8 cellular contexts compared by ENCODE assay signal in the genomic region with DNA sequence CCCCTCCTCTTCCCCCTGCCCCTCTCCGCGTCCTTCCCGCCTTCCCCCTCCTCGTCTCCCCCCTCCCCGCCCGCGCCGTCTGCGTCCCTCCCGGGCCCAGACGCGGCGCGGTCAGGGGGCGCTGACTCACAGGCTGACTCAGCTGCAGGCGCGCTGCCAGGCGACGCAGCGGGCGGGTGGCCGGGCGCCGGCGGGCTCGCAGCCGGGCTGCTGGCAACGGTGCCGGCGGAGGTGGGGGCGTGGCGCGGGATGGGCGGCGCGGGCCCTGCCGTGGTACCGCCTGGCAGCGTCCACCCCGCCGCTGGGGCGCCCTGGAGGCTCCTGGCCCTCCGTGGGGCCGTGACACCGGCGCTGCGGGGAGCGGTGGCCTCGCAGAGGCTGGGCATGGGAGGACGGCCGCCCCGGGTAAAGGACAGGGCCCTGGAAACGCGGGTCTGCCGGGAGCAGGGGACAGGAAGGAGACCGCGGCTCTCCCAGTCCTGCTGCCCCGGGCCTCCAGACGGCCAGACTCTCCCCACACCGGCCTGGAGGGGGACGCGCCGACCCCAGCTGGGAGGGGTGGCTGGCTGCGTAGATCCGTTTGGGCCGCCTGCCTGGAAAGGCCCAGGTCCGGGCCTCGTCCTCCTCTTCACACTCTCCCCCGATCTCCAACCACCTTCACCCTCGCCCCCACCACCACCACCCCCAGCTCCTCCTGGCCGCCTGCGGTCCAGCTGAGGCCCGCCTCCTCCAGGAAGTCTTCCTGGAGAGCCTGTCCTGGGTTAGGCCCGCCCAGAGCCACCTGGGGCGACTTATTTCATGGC. TPM values are rescaled to one million over a fixed set of nuclear protein-coding genes. Genes with fewer than 3 reads are reported as not detected.
DNase-seq lines count a peak whose midpoint lies in the region; ATAC-seq, FAIRE-seq and TF ChIP-seq lines count a peak whose summit lies in the region.

No MANE protein-coding gene starts in this region.

- H3K9me1 ChIP-seq in endothelial cell of umbilical vein (replicated peaks; ENCODE audit: control insufficient read depth, extremely low read depth, insufficient read depth, low read length), result no peaks in the 10 kb centered on the region

- FAIRE-seq in endothelial cell of umbilical vein (lab: Jason Lieb, UNC), result peak; percentile 78

- BruUV-seq in endothelial cell of umbilical vein (replicated peaks; lab: Mats Ljungman, UMichigan), result no TSS peak

- dilution Hi-C loops in endothelial cell of umbilical vein (cut with MboI; ENCODE audit: extremely low pct_ligation_motif_present, low sequenced_read_pairs), result no loop called here

- TF ChIP-seq POLR2A in endothelial cell of umbilical vein (IDR thresholded peaks at IDR 0.05; ENCODE audit: low read depth, low read length), result no peak

- TF ChIP-seq CTCF in endothelial cell of umbilical vein (IDR thresholded peaks at IDR 0.05; ENCODE audit: extremely low read depth in 1 of 2, insufficient read depth in 1 of 2, low read depth in 1 of 2, low read length in 2 of 2), result no peak

- peak overlapping the region; percentile 49 for H3K4me2 ChIP-seq in endothelial cell of umbilical vein (ENCODE audit: insufficient read depth, low read length)

- peak; percentile 72 for ATAC-seq in GM19372 (IDR thresholded peaks at IDR 0.05; ENCODE audit: low read depth, unreplicated experiment)

- H3K27me3 ChIP-seq in NT2/D1 (ENCODE audit: insufficient read depth, insufficient read length) (no peaks in the 10 kb centered on the region), endothelial cell of umbilical vein (ENCODE audit: control insufficient read depth in 2 of 2, insufficient read depth in 2 of 2, low read length in 2 of 2) (no peaks in the 10 kb centered on the region)

- intact Hi-C loops in endothelial cell of umbilical vein (cut with micrococcal nuclease), result loop anchor here (1.0 kb wide), 2 partner anchors 10 to 21 kb away; partner anchors contain the start of gene MAP3K2

- H3K9me3 ChIP-seq in NT2/D1 (ENCODE audit: insufficient read depth, low read length), result peaks cover 12% of the 10 kb centered on the region
- no peaks in the 10 kb centered on the region for H3K9me3 ChIP-seq in endothelial cell of umbilical vein (replicated peaks; ENCODE audit: control insufficient read depth, insufficient read depth, low read length)

- no peaks in the 10 kb centered on the region for H3K36me3 ChIP-seq in NT2/D1 (ENCODE audit: insufficient read depth, insufficient read length, low read length)
- no peaks in the 10 kb centered on the region for H3K36me3 ChIP-seq in endothelial cell of umbilical vein (ENCODE audit: control insufficient read depth in 2 of 2, extremely low read depth in 1 of 2, insufficient read depth in 2 of 2, low read length in 2 of 2)

- peak overlapping the region; percentile 87 for H3K9ac ChIP-seq in NT2/D1 (ENCODE audit: insufficient read length, low read depth)
- peak overlapping the region; percentile 84 for H3K9ac ChIP-seq in endothelial cell of umbilical vein (replicated peaks; ENCODE audit: extremely low read depth, insufficient read depth, low read length)

- H3K4me3 ChIP-seq in NT2/D1 (ENCODE audit: insufficient read length, low read depth) (peak overlapping the region; percentile 50), endothelial cell of umbilical vein (replicated peaks in 1 of 3; ENCODE audit: insufficient read depth in 1 of 3, low read depth in 1 of 3, low read length in 3 of 3) (peak overlapping the region in 2 of 3 experiments; percentile 27 to 34)

- DNase-seq in Ammon's horn (ENCODE audit: low spot score) (peak; percentile 92), HK-2 (ENCODE audit: unreplicated experiment) (peak; percentile 94), NT2/D1 (ENCODE audit: low read depth, low spot score) (peak; percentile 82), activated T-cell treated with anti-CD3 and anti-CD28 coated beads for 1 hour (ENCODE audit: low read depth) (peak; percentile 84), endothelial cell of umbilical vein (ENCODE audit: low read depth, low spot score) (peak; percentile 92), middle frontal gyrus (ENCODE audit: extremely low spot score, low spot score) (peak; percentile 77)
- DNase-seq in stimulated activated CD8-positive, alpha-beta memory T cell treated with anti-CD3 and anti-CD28 coated beads, Interleukin-15, amount 100 ng/mL, for 4 hours (ENCODE audit: low read depth in 2 of 2), result peak; percentile 75 to 92

- H3K4me1 ChIP-seq in NT2/D1 (ENCODE audit: insufficient read depth, insufficient read length), result peaks cover 3% of the 10 kb centered on the region
- H3K4me1 ChIP-seq in endothelial cell of umbilical vein (ENCODE audit: control insufficient read depth, extremely low read depth, insufficient read depth, low read length), result peaks cover 40% of the 10 kb centered on the region

- H3K79me2 ChIP-seq in endothelial cell of umbilical vein (ENCODE audit: control insufficient read depth, insufficient read depth, low read length), result no peaks in the 10 kb centered on the region

- CTCF ChIA-PET in endothelial cell of umbilical vein (lab: Charles Lee), result interaction anchor here (1.2 kb wide), 1 partner anchor 22 kb away, joined by 4 read pairs; no protein-coding TSS in a partner anchor

- peak overlapping the region; percentile 95 for H3K27ac ChIP-seq in endothelial cell of umbilical vein (ENCODE audit: insufficient read depth, low read depth, low read length)

- POLR2A ChIA-PET in endothelial cell of umbilical vein (lab: Charles Lee), result no interaction called here

- H2AFZ ChIP-seq in endothelial cell of umbilical vein (ENCODE audit: low read depth, low read length), result peak overlapping the region; percentile 88

- H4K20me1 ChIP-seq in endothelial cell of umbilical vein (replicated peaks; ENCODE audit: control insufficient read depth, extremely low read depth, insufficient read depth, low read length), result no peaks in the 10 kb centered on the region

TF ChIP-seq in endothelial cell of umbilical vein, 7 proteins besides CTCF, POLR2A, EP300 and RAD21:
- TF ChIP-seq EZH2 (IDR thresholded peaks at IDR 0.05; ENCODE audit: borderline replicate concordance, low read depth, low read length, severe bottlenecking), result no peak
- peak; percentile 97 for TF ChIP-seq POLR2AphosphoS5 (IDR thresholded peaks at IDR 0.05; ENCODE audit: insufficient read depth, low read depth, low read length)
- TF ChIP-seq MYC (IDR thresholded peaks at IDR 0.05; ENCODE audit: low read depth, low read length), result no peak
- TF ChIP-seq GATA2 (IDR thresholded peaks at IDR 0.05; ENCODE audit: insufficient read depth, insufficient read length, low read depth, low read length), result no peak
- peak; percentile 86 for TF ChIP-seq FOS (IDR thresholded peaks at IDR 0.05; ENCODE audit: borderline replicate concordance, insufficient read depth, low read length)
- no peak for TF ChIP-seq MAX (IDR thresholded peaks at IDR 0.05; ENCODE audit: insufficient read depth, insufficient read length)
- peak; percentile 37 for TF ChIP-seq JUN (IDR thresholded peaks at IDR 0.05; ENCODE audit: borderline replicate concordance, insufficient read depth, insufficient read length, low read depth)

RNA-seq across cellular contexts. Expression of gene PROC, which starts 10.0 kb away (rescaled TPM):
- not detected in 2 replicates for total RNA-seq in endothelial cell of umbilical vein
- 0.06 TPM in 1 of 2 replicates, not detected in the other for polyA plus RNA-seq in endothelial cell of umbilical vein
- not detected in 2 replicates for polyA plus RNA-seq in endothelial cell of umbilical vein (2011; cell fraction: cytosol; rRNA removed)
- polyA plus RNA-seq in endothelial cell of umbilical vein (2011; cell fraction: nucleus; rRNA removed), result 0.18 TPM in 1 of 2 replicates, not detected in the other
- 0.13 TPM in 1 of 2 replicates, not detected in the other for polyA plus RNA-seq in endothelial cell of umbilical vein (2012)
- not detected in 2 replicates for polyA minus RNA-seq in endothelial cell of umbilical vein
- polyA minus RNA-seq in endothelial cell of umbilical vein (2011; cell fraction: cytosol; rRNA and poly(A)+ RNA removed), result not detected
- polyA minus RNA-seq in endothelial cell of umbilical vein (2011; cell fraction: nucleus; rRNA and poly(A)+ RNA removed), result not detected in 2 replicates

RNA-seq across cellular contexts. Expression of gene MAP3K2, which starts 20.4 kb away (rescaled TPM):
- 20.5 and 25.7 TPM in 2 replicates for total RNA-seq in endothelial cell of umbilical vein
- polyA plus RNA-seq in endothelial cell of umbilical vein, result 2.6 and 3.4 TPM in 2 replicates
- 3.4 TPM in 2 replicates for polyA plus RNA-seq in endothelial cell of umbilical vein (2011; cell fraction: cytosol; rRNA removed)
- 11.8 and 12.3 TPM in 2 replicates for polyA plus RNA-seq in endothelial cell of umbilical vein (2011; cell fraction: nucleus; rRNA removed)
- 7.5 and 7.7 TPM in 2 replicates for polyA plus RNA-seq in endothelial cell of umbilical vein (2012)
- polyA minus RNA-seq in endothelial cell of umbilical vein, result 14.2 and 20.6 TPM in 2 replicates
- polyA minus RNA-seq in endothelial cell of umbilical vein (2011; cell fraction: cytosol; rRNA and poly(A)+ RNA removed), result 39.7 TPM
- polyA minus RNA-seq in endothelial cell of umbilical vein (2011; cell fraction: nucleus; rRNA and poly(A)+ RNA removed), result 20.2 and 21.3 TPM in 2 replicates

Comparison
In these comparisons a context has a peak if more than half of its experiments do, and no peak if none do; other contexts are left out.
1. Peak in every context shown above with its lines: DNase-seq, ATAC-seq, H3K4me3 ChIP-seq and H3K27ac ChIP-seq.